In the genomic region with DNA sequence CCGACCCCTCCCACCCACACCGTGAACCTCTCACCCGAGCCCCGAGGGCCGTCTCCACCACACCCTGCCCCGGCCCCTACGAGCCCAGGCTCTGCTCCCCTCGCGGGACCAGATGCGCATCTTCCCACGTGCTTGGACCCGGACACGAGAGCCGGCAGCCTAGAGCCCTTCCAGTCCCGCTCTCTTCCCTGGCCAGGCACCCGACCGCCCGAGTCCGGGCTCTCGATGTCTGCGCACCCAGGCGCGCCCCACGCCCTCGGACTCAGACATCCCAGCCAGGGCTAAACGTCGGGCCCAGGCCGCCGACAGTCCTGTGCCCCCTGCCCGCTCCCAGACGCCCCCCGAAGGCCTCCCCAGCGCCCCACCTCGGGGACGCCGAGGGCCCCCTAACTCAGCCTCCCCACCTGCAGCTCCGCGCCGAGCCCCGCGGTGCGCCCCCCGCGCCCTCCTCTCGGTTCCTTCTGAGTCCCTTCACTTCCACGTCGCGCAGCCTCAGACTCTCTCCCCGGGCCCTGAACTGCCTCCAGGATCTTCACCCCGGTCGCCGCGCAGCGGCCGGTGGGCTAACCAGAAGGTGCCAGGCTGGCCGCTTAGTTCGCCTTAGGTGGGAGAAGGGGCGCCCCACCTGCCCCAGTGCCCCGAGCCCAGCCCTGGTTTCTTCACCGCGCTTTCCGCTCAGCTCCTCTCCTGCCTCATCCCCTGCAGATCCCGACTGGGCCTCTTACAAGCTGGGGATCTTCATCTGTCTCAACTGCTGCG, we compare ENCODE assay signal across 8 cellular contexts. TPM values are rescaled to one million over a fixed set of nuclear protein-coding genes. Genes with fewer than 3 reads are reported as not detected.
A peak's percentile ranks its signal among the peaks of the same experiment; 100 is the strongest.
DNase-seq lines count a peak whose midpoint lies in the region; ATAC-seq, FAIRE-seq and TF ChIP-seq lines count a peak whose summit lies in the region.

No MANE protein-coding gene starts in this region.

- peak overlapping the region; percentile 19; the same call in 1 of the 2 replicates for H3K4me3 ChIP-seq in HFF-Myc (replicated peaks; ENCODE audit: low read depth, low read length)
- H3K4me3 ChIP-seq in breast epithelium: peak overlapping the region; percentile 55 to 77 (median 61)
- peak overlapping the region; percentile 46 to 71 (median 51); a peak in 4 of 6 replicates for H3K4me3 ChIP-seq in HepG2 (replicated peaks in 1 of 3; ENCODE audit: insufficient read depth in 1 of 3, low read depth in 2 of 3, low read length in 3 of 3)

- no peaks in the 10 kb centered on the region for H4K20me1 ChIP-seq in HepG2 (ENCODE audit: insufficient read depth, low read length)

- POLR2A ChIA-PET in HepG2 (lab: Yijun Ruan, JAX): interaction anchor here (0.5 kb wide), 1 partner anchor 202 kb away, joined by 3 read pairs; no protein-coding TSS in a partner anchor

- H3K4me1 ChIP-seq in breast epithelium (peaks cover 0 to 10% of the 10 kb centered on the region in 2 donors), HepG2 (ENCODE audit: insufficient read depth, low read length) (peaks cover 23% of the 10 kb centered on the region)

- 88% methylated on average over 45 of the region's 64 CpGs for WGBS in HepG2 (ENCODE audit: low lambda C conversion rate)

- H3K27ac ChIP-seq in breast epithelium: peak overlapping the region in 1 of 2 donors; percentile 26
- no peak overlapping the region for H3K27ac ChIP-seq in HepG2 (ENCODE audit: extremely low read length, insufficient read depth, low read length)
- H3K27ac ChIP-seq in substantia nigra (ENCODE audit: low read depth, low read length, poor library complexity, severe bottlenecking): peak overlapping the region; percentile 12

- H3K4me2 ChIP-seq in HepG2 (ENCODE audit: low read depth, low read length): peak overlapping the region; percentile 96

- H3K36me3 ChIP-seq in breast epithelium: no peaks in the 10 kb centered on the region
- no peaks in the 10 kb centered on the region for H3K36me3 ChIP-seq in HepG2 (replicated peaks in 1 of 2; ENCODE audit: control insufficient read depth in 1 of 2, insufficient read depth in 2 of 2, low read length in 2 of 2)

- no peak for TF ChIP-seq RAD21 in HepG2 (CRISPR knock-in tag; IDR thresholded peaks at IDR 0.05)

- peak; percentile 18 for DNase-seq in ACHN
- no peak for DNase-seq in HFF-Myc (ENCODE audit: extremely low read depth, low read depth)
- no peak for DNase-seq in breast epithelium (ENCODE audit: low spot score in 2 of 2)
- DNase-seq in HepG2 (ENCODE audit: low spot score): no peak
- peak in 1 of 49 donors; percentile 12 for DNase-seq in substantia nigra (lab: John Stamatoyannopoulos, UW)
- DNase-seq in SKM-1 (lab: John Stamatoyannopoulos, UW; ENCODE audit: unreplicated experiment): no peak
- no peak for DNase-seq in superior temporal gyrus (ENCODE audit: extremely low spot score)
- DNase-seq in mucosa of gallbladder (ENCODE audit: low spot score): no peak

- BruUV-seq in HepG2 (replicated peaks; lab: Mats Ljungman, UMichigan): no TSS peak

- peak overlapping the region; percentile 34; the same call in 1 of the 2 replicates for H3K9ac ChIP-seq in HepG2 (ENCODE audit: insufficient read depth, low read depth, low read length)

- H3K9me3 ChIP-seq in breast epithelium (no peaks in the 10 kb centered on the region), HepG2 (ENCODE audit: low read length) (no peaks in the 10 kb centered on the region)

- H2AFZ ChIP-seq in HepG2 (ENCODE audit: low read length): no peak overlapping the region

- no peak for TF ChIP-seq POLR2A in breast epithelium (IDR thresholded peaks at IDR 0.05)
- TF ChIP-seq POLR2A in HepG2 (IDR thresholded peaks at IDR 0.05; ENCODE audit: insufficient read depth in 1 of 2, low read depth in 2 of 2, low read length in 2 of 2): no peak

- no peak for FAIRE-seq in HepG2 (lab: Jason Lieb, UNC)

- in situ Hi-C loops in ACHN (cut with HindIII; ENCODE audit: low pct_ligation_motif_present, low pct_unique_long_range_greater_than_20kb, low sequenced_read_pairs) (no loop called here), HepG2 (cut with HindIII; ENCODE audit: extremely low pct_ligation_motif_present, low pct_unique_long_range_greater_than_20kb) (no loop called here)

- TF ChIP-seq CTCF in HFF-Myc (IDR thresholded peaks at IDR 0.05; ENCODE audit: low read depth, low read length, missing control alignments) (no peak), breast epithelium (IDR thresholded peaks at IDR 0.05) (no peak), HepG2 (CRISPR knock-in tag; IDR thresholded peaks at IDR 0.05) (no peak)

- CTCF ChIA-PET in HepG2 (lab: Yijun Ruan, JAX; ENCODE audit: low intra/inter-chr PET ratio, low total read pairs): no interaction called here

- ATAC-seq in HepG2: peak; percentile 23

- H3K27me3 ChIP-seq in breast epithelium (peaks cover 5 to 22% of the 10 kb centered on the region in 2 donors), HepG2 (ENCODE audit: control insufficient read depth in 1 of 2, insufficient read depth in 2 of 2, low read length in 2 of 2) (peaks cover 0 to 22% of the 10 kb centered on the region in 2 experiments; a peak in 2 of 5 replicates)

- H3K79me2 ChIP-seq in HepG2 (ENCODE audit: insufficient read depth, low read length): no peaks in the 10 kb centered on the region

- intact Hi-C loops in breast epithelium (cut with DNase I; ENCODE audit: low total_unique reads) (no loop called here), HepG2 (cut with micrococcal nuclease; ENCODE audit: unreplicated experiment) (no loop called here)

- no peak for TF ChIP-seq EP300 in HepG2 (IDR thresholded peaks at IDR 0.05; ENCODE audit: low read depth in 2 of 2, low read length in 2 of 2)
- no peak for TF ChIP-seq EP300 in HepG2 (CRISPR knock-in tag; IDR thresholded peaks at IDR 0.05; ENCODE audit: borderline replicate concordance)

RNA-seq across cellular contexts. Expression of a gene that starts 0.7 kb away (rescaled TPM):
- total RNA-seq in breast epithelium (10 to 100 TPM in 2 of 3 donors, 1 to 10 TPM in 1; 7.5 to 40.0 (median 12.3) TPM), HepG2 (2016; rRNA removed; fragmentation: Illumina TruSeq; extraction: Trizol) (0.51 and 0.73 TPM in 2 replicates), mucosa of gallbladder (21.7 TPM)
- total RNA-seq in HepG2 (2016; cell fraction: cytosol; rRNA removed; fragmentation: Illumina TruSeq; extraction: Trizol; ENCODE audit: low read depth): 1.2 and 2.3 TPM in 2 replicates
- 0.52 and 0.56 TPM in 2 replicates for total RNA-seq in HepG2 (2016; cell fraction: insoluble cytoplasmic fraction; rRNA removed; fragmentation: Illumina TruSeq; extraction: Trizol)
- 1.8 and 2.1 TPM in 2 replicates for total RNA-seq in HepG2 (2016; cell fraction: membrane; rRNA removed; fragmentation: Illumina TruSeq; extraction: Trizol)
- total RNA-seq in HepG2 (2016; cell fraction: nucleus; rRNA removed; fragmentation: Illumina TruSeq; extraction: Trizol): 0.28 and 0.34 TPM in 2 replicates
- polyA plus RNA-seq in HepG2 (2011; rRNA removed): 0.39 and 0.70 TPM in 2 replicates
- 0.67 and 0.79 TPM in 2 replicates for polyA plus RNA-seq in HepG2 (2011; cell fraction: cytosol; rRNA removed)
- 0.45 and 0.74 TPM in 2 replicates for polyA plus RNA-seq in HepG2 (2011; cell fraction: nucleus; rRNA removed)
- 0.40 and 1.1 TPM in 2 replicates for polyA plus RNA-seq in HepG2 (2012)
- 0.47 and 0.58 TPM in 2 replicates for polyA plus RNA-seq in HepG2 (2016; cell fraction: cytosol; fragmentation: Illumina TruSeq; extraction: Trizol; ENCODE audit: low read depth)
- 0.70 and 0.76 TPM in 2 replicates for polyA plus RNA-seq in HepG2 (2016; cell fraction: insoluble cytoplasmic fraction; fragmentation: Illumina TruSeq; extraction: Trizol; ENCODE audit: low read depth)
- 1.3 and 1.4 TPM in 2 replicates for polyA plus RNA-seq in HepG2 (2016; cell fraction: membrane; fragmentation: Illumina TruSeq; extraction: Trizol; ENCODE audit: low read depth)
- polyA plus RNA-seq in HepG2 (2016; cell fraction: nucleus; fragmentation: Illumina TruSeq; extraction: Trizol; ENCODE audit: insufficient read depth, low read depth): 0.20 and 2.6 TPM in 2 replicates
- polyA minus RNA-seq in HepG2 (2011; rRNA and poly(A)+ RNA removed; ENCODE audit: low replicate concordance): 0.84 and 1.4 TPM in 2 replicates
- polyA minus RNA-seq in HepG2 (2011; cell fraction: cytosol; rRNA and poly(A)+ RNA removed): 0.53 and 1.4 TPM in 2 replicates
- polyA minus RNA-seq in HepG2 (2011; cell fraction: nucleus; rRNA and poly(A)+ RNA removed): 0.87 and 1.2 TPM in 2 replicates

RNA-seq across cellular contexts. Expression of a gene that starts 16.4 kb away (rescaled TPM):
- total RNA-seq in breast epithelium (10 to 100 TPM in 2 of 3 donors, 1 to 10 TPM in 1; 5.1 to 29.6 (median 13.8) TPM), HepG2 (2016; rRNA removed; fragmentation: Illumina TruSeq; extraction: Trizol) (20.0 and 32.3 TPM in 2 replicates), mucosa of gallbladder (12.0 TPM)
- 2.9 and 4.0 TPM in 2 replicates for total RNA-seq in HepG2 (2016; cell fraction: cytosol; rRNA removed; fragmentation: Illumina TruSeq; extraction: Trizol; ENCODE audit: low read depth)
- total RNA-seq in HepG2 (2016; cell fraction: insoluble cytoplasmic fraction; rRNA removed; fragmentation: Illumina TruSeq; extraction: Trizol): 23.0 and 31.3 TPM in 2 replicates
- 6.5 and 6.6 TPM in 2 replicates for total RNA-seq in HepG2 (2016; cell fraction: membrane; rRNA removed; fragmentation: Illumina TruSeq; extraction: Trizol)
- total RNA-seq in HepG2 (2016; cell fraction: nucleus; rRNA removed; fragmentation: Illumina TruSeq; extraction: Trizol): 18.5 and 18.7 TPM in 2 replicates
- polyA plus RNA-seq in HepG2 (2011; rRNA removed): 5.4 and 7.0 TPM in 2 replicates
- 2.5 and 3.6 TPM in 2 replicates for polyA plus RNA-seq in HepG2 (2011; cell fraction: cytosol; rRNA removed)
- polyA plus RNA-seq in HepG2 (2011; cell fraction: nucleus; rRNA removed): 2.4 and 2.8 TPM in 2 replicates
- 5.9 and 9.5 TPM in 2 replicates for polyA plus RNA-seq in HepG2 (2012)
- polyA plus RNA-seq in HepG2 (2016; cell fraction: cytosol; fragmentation: Illumina TruSeq; extraction: Trizol; ENCODE audit: low read depth): 2.5 and 3.0 TPM in 2 replicates
- polyA plus RNA-seq in HepG2 (2016; cell fraction: insoluble cytoplasmic fraction; fragmentation: Illumina TruSeq; extraction: Trizol; ENCODE audit: low read depth): 23.1 and 24.8 TPM in 2 replicates
- polyA plus RNA-seq in HepG2 (2016; cell fraction: membrane; fragmentation: Illumina TruSeq; extraction: Trizol; ENCODE audit: low read depth): 4.7 TPM in 2 replicates
- 13.4 and 19.7 TPM in 2 replicates for polyA plus RNA-seq in HepG2 (2016; cell fraction: nucleus; fragmentation: Illumina TruSeq; extraction: Trizol; ENCODE audit: insufficient read depth, low read depth)
- polyA minus RNA-seq in HepG2 (2011; rRNA and poly(A)+ RNA removed; ENCODE audit: low replicate concordance): 1.7 and 6.7 TPM in 2 replicates
- polyA minus RNA-seq in HepG2 (2011; cell fraction: cytosol; rRNA and poly(A)+ RNA removed): 3.9 and 5.2 TPM in 2 replicates
- polyA minus RNA-seq in HepG2 (2011; cell fraction: nucleus; rRNA and poly(A)+ RNA removed): 20.5 and 22.0 TPM in 2 replicates

RNA-seq across cellular contexts. Expression of a gene that starts 48.4 kb away (rescaled TPM):
- 10 to 100 TPM; 29.2 to 50.2 (median 33.1) TPM for total RNA-seq in breast epithelium
- not detected in 2 replicates for total RNA-seq in HepG2 (2016; rRNA removed; fragmentation: Illumina TruSeq; extraction: Trizol)
- total RNA-seq in HepG2 (2016; cell fraction: cytosol; rRNA removed; fragmentation: Illumina TruSeq; extraction: Trizol; ENCODE audit: low read depth): not detected in 2 replicates
- total RNA-seq in HepG2 (2016; cell fraction: insoluble cytoplasmic fraction; rRNA removed; fragmentation: Illumina TruSeq; extraction: Trizol): not detected in 2 replicates
- total RNA-seq in HepG2 (2016; cell fraction: membrane; rRNA removed; fragmentation: Illumina TruSeq; extraction: Trizol): not detected in 2 replicates
- total RNA-seq in HepG2 (2016; cell fraction: nucleus; rRNA removed; fragmentation: Illumina TruSeq; extraction: Trizol): not detected in 2 replicates
- polyA plus RNA-seq in HepG2 (2011; rRNA removed): not detected in 2 replicates
- polyA plus RNA-seq in HepG2 (2011; cell fraction: cytosol; rRNA removed): not detected in 2 replicates
- polyA plus RNA-seq in HepG2 (2011; cell fraction: nucleus; rRNA removed): not detected in 2 replicates
- not detected in 2 replicates for polyA plus RNA-seq in HepG2 (2012)
- not detected in 2 replicates for polyA plus RNA-seq in HepG2 (2016; cell fraction: cytosol; fragmentation: Illumina TruSeq; extraction: Trizol; ENCODE audit: low read depth)
- not detected in 2 replicates for polyA plus RNA-seq in HepG2 (2016; cell fraction: insoluble cytoplasmic fraction; fragmentation: Illumina TruSeq; extraction: Trizol; ENCODE audit: low read depth)
- polyA plus RNA-seq in HepG2 (2016; cell fraction: membrane; fragmentation: Illumina TruSeq; extraction: Trizol; ENCODE audit: low read depth): not detected in 2 replicates
- not detected in 2 replicates for polyA plus RNA-seq in HepG2 (2016; cell fraction: nucleus; fragmentation: Illumina TruSeq; extraction: Trizol; ENCODE audit: insufficient read depth, low read depth)
- 6.9 TPM in 1 of 2 replicates, not detected in the other for polyA minus RNA-seq in HepG2 (2011; rRNA and poly(A)+ RNA removed; ENCODE audit: low replicate concordance)
- polyA minus RNA-seq in HepG2 (2011; cell fraction: cytosol; rRNA and poly(A)+ RNA removed): 0.53 TPM in 1 of 2 replicates, not detected in the other
- polyA minus RNA-seq in HepG2 (2011; cell fraction: nucleus; rRNA and poly(A)+ RNA removed): not detected in 2 replicates
- total RNA-seq in mucosa of gallbladder: 22.3 TPM

Comparison
In these comparisons a context has a peak if more than half of its experiments do, and no peak if none do; other contexts are left out.
1. RNA of a gene that starts 48.4 kb away (total RNA-seq): 29.2 to 50.2 TPM in breast epithelium and 22.3 TPM in mucosa of gallbladder (single experiment); not detected in HepG2; every median in the first group is over 10 times any median in the second.
2. Peak in every context shown above with its lines, with median percentiles within 50 percentile points of each other: H3K4me3 ChIP-seq.